Comparison of ENCODE assay signal across 8 cellular contexts in genomic region chr1:47533176-47534039, GRCh38.
DNase-seq lines count a peak whose midpoint lies in the region; ATAC-seq, FAIRE-seq and TF ChIP-seq lines count a peak whose summit lies in the region.

No MANE protein-coding gene starts in this region.

- no peak for TF ChIP-seq CTCF in cardiac fibroblast (IDR thresholded peaks at IDR 0.05; ENCODE audit: low read depth, low read length)
- TF ChIP-seq CTCF in keratinocyte (optimal IDR thresholded peaks at IDR 0.05 in 1 of 3, IDR thresholded peaks at IDR 0.05 in 1 of 3, conservative IDR thresholded peaks at IDR 0.05 in 1 of 3; ENCODE audit: extremely low read depth in 1 of 3, insufficient read depth in 2 of 3, low read length in 3 of 3), result no peak

- DNase-seq in MG63 (peak; percentile 28), cardiac fibroblast (ENCODE audit: low read depth in 2 of 2) (peak; percentile 50 to 64), keratinocyte (ENCODE audit: low read depth, low spot score) (no peak), small intestine (peak; percentile 42), SIG-M5 (lab: John Stamatoyannopoulos, UW) (no peak)

- no peaks in the 10 kb centered on the region for H3K9me1 ChIP-seq in keratinocyte (ENCODE audit: control insufficient read depth, extremely low read depth, insufficient read depth, low read length)

- FAIRE-seq in keratinocyte (lab: Jason Lieb, UNC) (no peak), small intestine (lab: Jason Lieb, UNC) (no peak)

- peak overlapping the region; percentile 80 to 92 (median 86) for H3K4me2 ChIP-seq in BLaER1 treated with 17β-estradiol and CSF1 and Interleukin-3, amounts not matched to agents 10 nM and 100 nM
- H3K4me2 ChIP-seq in keratinocyte (ENCODE audit: control insufficient read depth, extremely low read depth, insufficient read depth, low read depth, low read length), result peak overlapping the region; percentile 47

- H3K36me3 ChIP-seq in BLaER1 treated with 17β-estradiol and CSF1 and Interleukin-3, amounts not matched to agents 10 nM and 100 nM, result no peaks in the 10 kb centered on the region
- H3K36me3 ChIP-seq in MG63 (no peaks in the 10 kb centered on the region), keratinocyte (ENCODE audit: control insufficient read depth in 2 of 2, extremely low read depth in 1 of 2, insufficient read depth in 2 of 2, low read length in 2 of 2) (no peaks in the 10 kb centered on the region), small intestine (ENCODE audit: control insufficient read depth in 2 of 2, insufficient read depth in 2 of 2, low read length in 2 of 2) (no peaks in the 10 kb centered on the region)

- H3K9ac ChIP-seq in BLaER1 treated with 17β-estradiol and CSF1 and Interleukin-3, amounts not matched to agents 10 nM and 100 nM, result peak overlapping the region; percentile 28 to 69 (median 58); a peak in 20 of 22 replicates
- H3K9ac ChIP-seq in keratinocyte (ENCODE audit: control insufficient read depth, extremely low read depth, insufficient read depth, low read length), result no peak overlapping the region

- no peak overlapping the region for H2AFZ ChIP-seq in keratinocyte (ENCODE audit: control insufficient read depth, low read length)

- no peak for ATAC-seq in activated CD4-positive, CD25-positive, alpha-beta regulatory T cell treated with anti-CD3 and anti-CD28 coated beads, Interleukin-2, amount 50 U/mL, for 24 hours
- no peak for ATAC-seq in GM19397 (IDR thresholded peaks at IDR 0.05; ENCODE audit: unreplicated experiment)

- H3K27me3 ChIP-seq in BLaER1 treated with 17β-estradiol and CSF1 and Interleukin-3, amounts not matched to agents 10 nM and 100 nM, result peaks cover 0 to 25% (median 4%) of the 10 kb centered on the region in 11 experiments; a peak in 8 of 22 replicates
- H3K27me3 ChIP-seq in MG63 (no peaks in the 10 kb centered on the region), keratinocyte (ENCODE audit: control insufficient read depth, extremely low read depth, insufficient read depth, low read length) (peaks cover 37% of the 10 kb centered on the region), small intestine (ENCODE audit: control insufficient read depth in 2 of 2, insufficient read depth in 2 of 2, low read length in 2 of 2) (peaks cover 0 to 3% of the 10 kb centered on the region in 2 donors)

- 5 to 10% (median 7%) methylated on average over 46 to 57 of the region's 57 CpGs for WGBS in small intestine, 3 donors

- H4K20me1 ChIP-seq in BLaER1 treated with 17β-estradiol and CSF1 and Interleukin-3, amounts not matched to agents 10 nM and 100 nM, result no peaks in the 10 kb centered on the region
- H4K20me1 ChIP-seq in keratinocyte (ENCODE audit: control insufficient read depth, extremely low read depth, insufficient read depth, low read length), result no peaks in the 10 kb centered on the region

- dilution Hi-C loops in keratinocyte (cut with MboI; ENCODE audit: extremely low pct_ligation_motif_present, low sequenced_read_pairs), result no loop called here

- peak overlapping the region; percentile 42 to 67 (median 56) for H3K4me3 ChIP-seq in BLaER1 treated with 17β-estradiol and CSF1 and Interleukin-3, amounts not matched to agents 10 nM and 100 nM
- peak overlapping the region; percentile 27 for H3K4me3 ChIP-seq in MG63
- peak overlapping the region; percentile 41 to 45 for H3K4me3 ChIP-seq in cardiac fibroblast (replicated peaks in 1 of 2; ENCODE audit: low read depth in 2 of 2, low read length in 2 of 2)
- peak overlapping the region in 1 of 3 experiments; percentile 38 for H3K4me3 ChIP-seq in keratinocyte (ENCODE audit: control insufficient read depth in 2 of 3, extremely low read depth in 1 of 3, insufficient read depth in 2 of 3, low read depth in 1 of 3, low read length in 3 of 3)
- peak overlapping the region; percentile 24 to 34 for H3K4me3 ChIP-seq in small intestine (ENCODE audit: low read depth in 1 of 2, low read length in 2 of 2)

- peaks cover 6 to 11% (median 10%) of the 10 kb centered on the region in 11 experiments; a peak in 19 of 22 replicates for H3K9me3 ChIP-seq in BLaER1 treated with 17β-estradiol and CSF1 and Interleukin-3, amounts not matched to agents 10 nM and 100 nM (replicated peaks in 1 of 11)
- H3K9me3 ChIP-seq in MG63 (peaks cover 10% of the 10 kb centered on the region), keratinocyte (ENCODE audit: control insufficient read depth, low read depth, low read length) (peaks cover 2% of the 10 kb centered on the region), small intestine (ENCODE audit: control insufficient read depth, low read depth) (no peaks in the 10 kb centered on the region)

- peak overlapping the region in 8 of 11 experiments; percentile 31 to 66 (median 54); a peak in 15 of 22 replicates for H3K27ac ChIP-seq in BLaER1 treated with 17β-estradiol and CSF1 and Interleukin-3, amounts not matched to agents 10 nM and 100 nM
- H3K27ac ChIP-seq in keratinocyte (ENCODE audit: control insufficient read depth, insufficient read depth, low read length), result no peak overlapping the region
- H3K27ac ChIP-seq in small intestine (ENCODE audit: low read depth in 1 of 2, low read length in 1 of 2), result no peak overlapping the region

- peaks cover 16 to 52% (median 44%) of the 10 kb centered on the region in 10 experiments; a peak in 19 of 20 replicates for H3K4me1 ChIP-seq in BLaER1 treated with 17β-estradiol and CSF1 and Interleukin-3, amounts not matched to agents 10 nM and 100 nM
- H3K4me1 ChIP-seq in keratinocyte (ENCODE audit: control insufficient read depth, extremely low read depth, insufficient read depth, low read length), result peaks cover 4% of the 10 kb centered on the region
- peaks cover 0 to 4% of the 10 kb centered on the region in 2 donors for H3K4me1 ChIP-seq in small intestine (ENCODE audit: control insufficient read depth in 2 of 2, insufficient read depth in 1 of 2, low read depth in 1 of 2, low read length in 1 of 2)

- H3K79me2 ChIP-seq in keratinocyte (ENCODE audit: control insufficient read depth, insufficient read depth, low read length), result no peaks in the 10 kb centered on the region

Comparison
In these comparisons a context has a peak if more than half of its experiments do, and no peak if none do; other contexts are left out.
1. H3K27ac ChIP-seq: peak in BLaER1 treated with 17β-estradiol and CSF1 and Interleukin-3, amounts not matched to agents 10 nM and 100 nM (8 of 11); none in keratinocyte (single experiment) and small intestine (0 of 2).
2. DNase-seq: peak in MG63 (single experiment), cardiac fibroblast (2 of 2) and small intestine (single experiment); none in keratinocyte (single experiment) and SIG-M5 (single experiment).